17 cellular contexts compared by ENCODE assay signal in the genomic region with DNA sequence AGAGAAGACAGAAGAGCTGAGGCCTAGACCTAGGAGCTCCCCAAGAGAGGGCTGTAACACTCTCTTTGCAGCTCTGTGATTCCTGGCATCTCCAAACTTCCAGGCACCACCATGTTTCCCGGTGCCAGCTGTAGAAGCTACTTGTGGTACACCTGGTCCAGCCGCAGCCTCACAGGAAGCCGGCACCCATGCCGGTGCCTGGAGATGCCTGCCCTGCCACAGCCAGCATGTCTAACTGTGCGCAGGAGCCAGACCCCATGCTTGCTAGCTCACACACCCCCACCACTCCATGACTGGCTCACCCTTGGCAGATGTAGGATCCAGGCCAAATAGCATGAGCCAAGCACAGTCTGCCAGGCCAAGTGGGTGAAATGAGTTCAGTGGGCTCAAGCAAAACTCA.
DNase-seq lines count a peak whose midpoint lies in the region; ATAC-seq and FAIRE-seq lines count a peak whose summit lies in the region.
"Had no signal": no experiment of that assay in that cellular context is flagged by ENCODE, and none has a peak within 500 bp of the region (broad histone marks: within the 10 kb centered on the region; RNA-seq: fewer than 3 reads in every experiment).

No MANE protein-coding gene starts in this region.

- ATAC-seq in esophagus mucosa: no peak
- ATAC-seq: CD8-positive, alpha-beta T cell; GM12878; HepG2 had no signal

- peak overlapping the region in 1 of 2 experiments; percentile 7 for H3K18ac ChIP-seq in mesenchymal stem cell (ENCODE audit: low read depth in 1 of 2, low read length in 2 of 2)

- peak; percentile 48 for DNase-seq in MG63
- no peak for DNase-seq in mesenchymal stem cell
- DNase-seq in posterior vena cava (ENCODE audit: low spot score): peak; percentile 75
- DNase-seq in urothelium cell line (ENCODE audit: low spot score): no peak
- DNase-seq in NOMO-1 treated with dmso at 0.1 percent for 144 hours (lab: John Stamatoyannopoulos, UW; ENCODE audit: unreplicated experiment): no peak
- no peak for DNase-seq in GM03348 (ENCODE audit: low spot score)
- DNase-seq: Calu3; CD8-positive, alpha-beta T cell; DMS79 treated with DMSO at 0.1 percent for 48 hours; GF-D8; H9 had no signal

- intact Hi-C loops in posterior vena cava (cut with DNase I): no loop called here

- no peak overlapping the region for H2AFZ ChIP-seq in mesenchymal stem cell (ENCODE audit: low read depth, low read length)

- H3K4ac ChIP-seq in mesenchymal stem cell (ENCODE audit: low read depth in 1 of 2, low read length in 2 of 2): no peak overlapping the region

- H3K79me1 ChIP-seq in mesenchymal stem cell (replicated peaks; ENCODE audit: low read length, poor library complexity, severe bottlenecking): no peaks in the 10 kb centered on the region

- no peak overlapping the region for H3K9ac ChIP-seq in mesenchymal stem cell (ENCODE audit: low read length)
- H3K9ac ChIP-seq: BLaER1 treated with 17β-estradiol and CSF1 and Interleukin-3, amounts not matched to agents 10 nM and 100 nM had no signal

- peak; percentile 9 for FAIRE-seq in urothelium cell line (lab: Jason Lieb, UNC)
- FAIRE-seq: GM12878, H1, HepG2, HTR-8/SVneo had no signal

- no peak overlapping the region for H4K91ac ChIP-seq in mesenchymal stem cell (ENCODE audit: low read length)

- peak overlapping the region; percentile 41 for H2BK15ac ChIP-seq in mesenchymal stem cell (ENCODE audit: low read depth, poor library complexity, severe bottlenecking)

- no peaks in the 10 kb centered on the region for H3K27me3 ChIP-seq in MG63
- H3K27me3 ChIP-seq in mesenchymal stem cell (ENCODE audit: control insufficient read depth in 1 of 2, insufficient read depth in 1 of 2, low read length in 2 of 2): no peaks in the 10 kb centered on the region
- H3K27me3 ChIP-seq: BLaER1 treated with 17β-estradiol and CSF1 and Interleukin-3, amounts not matched to agents 10 nM and 100 nM had no signal

- no peaks in the 10 kb centered on the region for H3K4me1 ChIP-seq in mesenchymal stem cell (ENCODE audit: control insufficient read depth, insufficient read depth, low read depth, low read length)
- H3K4me1 ChIP-seq: BLaER1 treated with 17β-estradiol and CSF1 and Interleukin-3, amounts not matched to agents 10 nM and 100 nM had no signal

- H4K8ac ChIP-seq in mesenchymal stem cell (ENCODE audit: low read length): no peak overlapping the region

- WGBS in mesenchymal stem cell: 96% methylated on average over 5 of the region's 5 CpGs

- peak overlapping the region in 1 of 2 experiments; percentile 11 for H2BK12ac ChIP-seq in mesenchymal stem cell (ENCODE audit: low read length in 2 of 2)

- no peak overlapping the region for H2BK120ac ChIP-seq in mesenchymal stem cell (ENCODE audit: low read depth, low read length)

- H3K4me3 ChIP-seq in MG63: no peak overlapping the region
- H3K4me3 ChIP-seq in mesenchymal stem cell (ENCODE audit: insufficient read depth in 1 of 2, low read depth in 1 of 2, low read length in 2 of 2): no peak overlapping the region
- H3K4me3 ChIP-seq: BLaER1 treated with 17β-estradiol and CSF1 and Interleukin-3, amounts not matched to agents 10 nM and 100 nM; GM12878 had no signal

- H3K23ac ChIP-seq in mesenchymal stem cell (ENCODE audit: low read length in 2 of 2): no peak overlapping the region

- no peak overlapping the region for H3K27ac ChIP-seq in mesenchymal stem cell (ENCODE audit: low read length, poor library complexity, severe bottlenecking)
- H3K27ac ChIP-seq: BLaER1 treated with 17β-estradiol and CSF1 and Interleukin-3, amounts not matched to agents 10 nM and 100 nM had no signal

- H3K9me3 ChIP-seq in MG63: no peaks in the 10 kb centered on the region
- H3K9me3 ChIP-seq in mesenchymal stem cell (ENCODE audit: control insufficient read depth, low read length): no peaks in the 10 kb centered on the region

- H3K36me3 ChIP-seq in MG63 (no peaks in the 10 kb centered on the region), mesenchymal stem cell (ENCODE audit: control insufficient read depth in 1 of 2, insufficient read depth in 2 of 2, low read depth in 1 of 2, low read length in 2 of 2) (no peaks in the 10 kb centered on the region)
- H3K36me3 ChIP-seq: BLaER1 treated with 17β-estradiol and CSF1 and Interleukin-3, amounts not matched to agents 10 nM and 100 nM had no signal

- H3K14ac ChIP-seq in mesenchymal stem cell (ENCODE audit: low read length in 2 of 2): no peak overlapping the region

- no peak overlapping the region for H2BK5ac ChIP-seq in mesenchymal stem cell (ENCODE audit: low read depth, low read length, poor library complexity, severe bottlenecking)

- no peak overlapping the region for H3K4me2 ChIP-seq in mesenchymal stem cell (ENCODE audit: low read length, poor library complexity, severe bottlenecking)
- H3K4me2 ChIP-seq: BLaER1 treated with 17β-estradiol and CSF1 and Interleukin-3, amounts not matched to agents 10 nM and 100 nM had no signal

- no peak overlapping the region for H2AK5ac ChIP-seq in mesenchymal stem cell (ENCODE audit: low read length, severe bottlenecking)

Comparison
In these comparisons a context has a peak if more than half of its experiments do, and no peak if none do; other contexts are left out.
1. DNase-seq: peak in MG63 (single experiment) and posterior vena cava (single experiment); none in mesenchymal stem cell (single experiment), urothelium cell line (single experiment), NOMO-1 treated with dmso at 0.1 percent for 144 hours (single experiment) and GM03348 (single experiment).